In genomic region chr9:91944711-91945110, GRCh38 we compare ENCODE assay signal across 19 cellular contexts. TPM values are rescaled to one million over a fixed set of nuclear protein-coding genes. Genes with fewer than 3 reads are reported as not detected.
"Had no signal": no experiment of that assay in that cellular context is flagged by ENCODE, and none has a peak within 500 bp of the region (broad histone marks: within the 10 kb centered on the region; RNA-seq: fewer than 3 reads in every experiment).

No MANE protein-coding gene starts in this region.

- H3K9me2 ChIP-seq: SK-N-SH had no signal

- H3K27ac Mint-ChIP-seq: activated naive CD8-positive, alpha-beta T cell; activated T-cell treated with anti-CD3 and anti-CD28 coated beads, Interleukin-2, amount 50 U/mL, for 24 hours; naive thymus-derived CD8-positive, alpha-beta T cell; WTC11 had no signal

- H3K4me2 ChIP-seq: SK-N-SH had no signal

- H3K9ac ChIP-seq: SK-N-SH had no signal

- H3K4me3 ChIP-seq: heart right ventricle had no signal

- H3K9me3 ChIP-seq: prostate gland, SK-N-SH had no signal

- H3K27ac ChIP-seq: brain microvascular endothelial cell had no signal

- H3K9me3 Mint-ChIP-seq: activated T-cell treated with anti-CD3 and anti-CD28 coated beads, Interleukin-2, amount 50 U/mL, for 24 hours; naive thymus-derived CD8-positive, alpha-beta T cell had no signal

- H3K4me3 Mint-ChIP-seq: activated naive CD8-positive, alpha-beta T cell; activated T-cell treated with anti-CD3 and anti-CD28 coated beads, Interleukin-2, amount 50 U/mL, for 24 hours; naive thymus-derived CD8-positive, alpha-beta T cell had no signal

- H3K36me3 ChIP-seq: brain microvascular endothelial cell, heart right ventricle, prostate gland had no signal

- H3K36me3 Mint-ChIP-seq: activated naive CD8-positive, alpha-beta T cell; naive thymus-derived CD8-positive, alpha-beta T cell; WTC11 had no signal

- ATAC-seq: heart right ventricle; naive thymus-derived CD8-positive, alpha-beta T cell; sciatic nerve had no signal

- DNase-seq: activated CD4-positive, alpha-beta T cell treated with anti-CD3 and anti-CD28 coated beads, Interleukin-2, amount 50 U/mL, for 1 hour; activated effector memory CD4-positive, alpha-beta T cell treated with Interleukin-2 at 50 U/mL for 16 hours; activated T-cell treated with anti-CD3 and anti-CD28 coated beads, Interleukin-2, amount 50 U/mL, for 24 hours; amygdala; brain microvascular endothelial cell; cerebellar nuclear complex; dermis blood vessel endothelial cell; foreskin fibroblast; heart right ventricle; kidney; naive thymus-derived CD8-positive, alpha-beta T cell; occipital lobe; stimulated activated CD4-positive, alpha-beta T cell treated with anti-CD3 and anti-CD28 coated beads, Interleukin-2, amount 100 ng/mL, for 48 hours; stimulated activated naive CD4-positive, alpha-beta T cell treated with Interleukin-2 at 50 U/mL for 16 hours had no signal

RNA-seq across cellular contexts. Expression of gene ROR2, which starts 5.3 kb away (rescaled TPM):
- total RNA-seq: naive thymus-derived CD8-positive, alpha-beta T cell had no signal
- polyA plus RNA-seq: naive thymus-derived CD8-positive, alpha-beta T cell had no signal
